14 cellular contexts compared by ENCODE assay signal in the genomic region with DNA sequence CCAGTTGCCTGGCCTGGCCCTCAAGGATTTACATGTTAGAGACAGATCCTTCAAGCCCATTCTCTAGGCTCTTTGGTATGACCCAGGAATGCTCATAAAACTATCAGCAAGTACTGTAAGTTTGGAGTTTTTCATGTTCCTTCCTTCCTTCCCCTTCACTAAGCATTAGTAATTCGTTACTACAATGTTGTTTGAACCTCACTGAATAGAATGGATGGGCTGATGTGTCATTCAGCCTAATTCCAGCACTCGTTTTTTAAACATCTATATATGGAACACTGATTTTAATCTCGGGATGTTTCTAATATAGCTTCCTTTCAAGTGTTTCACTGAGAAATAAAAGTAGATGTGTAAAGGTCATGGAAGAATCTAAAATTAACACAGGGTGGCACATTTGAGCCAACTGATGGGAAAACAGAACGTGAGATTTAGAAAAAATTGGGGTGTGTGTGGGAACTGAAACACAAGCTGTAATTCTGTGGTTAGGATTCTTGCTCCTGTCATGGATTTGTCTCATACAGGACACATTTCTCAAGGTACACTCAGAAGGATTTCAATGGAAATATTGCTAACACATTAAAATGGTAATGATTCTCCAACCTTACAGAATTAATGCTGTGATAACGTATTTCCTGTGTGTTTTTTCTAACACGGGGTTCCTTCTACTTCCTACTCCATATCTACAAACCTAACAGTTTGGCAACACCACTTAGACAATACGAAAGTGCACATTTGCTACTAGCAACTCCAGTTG.
DNase-seq lines count a peak whose midpoint lies in the region; ATAC-seq and TF ChIP-seq lines count a peak whose summit lies in the region.
"Had no signal": no experiment of that assay in that cellular context is flagged by ENCODE, and none has a peak within 500 bp of the region (broad histone marks: within the 10 kb centered on the region; RNA-seq: fewer than 3 reads in every experiment).

No MANE protein-coding gene starts in this region.

- H3K79me2 ChIP-seq in H9 (ENCODE audit: insufficient read depth, low read length), result no peaks in the 10 kb centered on the region

- ATAC-seq in HG02840 (IDR thresholded peaks at IDR 0.05; ENCODE audit: low FRiP score, unreplicated experiment) (no peak), GM18867 (IDR thresholded peaks at IDR 0.05; ENCODE audit: unreplicated experiment) (no peak)
- ATAC-seq: HCT116; stimulated activated effector memory CD8-positive, alpha-beta T cell treated with anti-CD3 and anti-CD28 coated beads, Interleukin-12 subunit alpha, Interleukin-12 subunit beta, amount 100 ng/mL, for 72 hours had no signal

- no peak overlapping the region for H2BK120ac ChIP-seq in H9 (ENCODE audit: low read depth, low read length, poor library complexity, severe bottlenecking)

- no peak overlapping the region for H2BK20ac ChIP-seq in H9 (ENCODE audit: low read depth, low read length, poor library complexity, severe bottlenecking)

- no peaks in the 10 kb centered on the region for H3K27me3 Mint-ChIP-seq in H9 (ENCODE audit: low read depth)
- no peaks in the 10 kb centered on the region for H3K27me3 Mint-ChIP-seq in activated T-helper 1 cell treated with anti-CD3 and anti-CD28 coated beads, Interleukin-12 subunit alpha, Interleukin-12 subunit beta, Interleukin-2, Interleukin-4 antibody, amounts not matched to agents 30 ng/mL and 10 ng/mL and 1 ng/mL, durations not matched to agents 14 hours and 24 hours and 36 hours (ENCODE audit: insufficient read depth)

- no peak overlapping the region for H4K5ac ChIP-seq in H9 (ENCODE audit: insufficient read length, low read depth, low read length)

- H2BK5ac ChIP-seq in H9 (ENCODE audit: insufficient read length, low read length), result no peak overlapping the region

- no peak overlapping the region for H2BK15ac ChIP-seq in H9 (ENCODE audit: low read depth, low read length)

- no peak overlapping the region for H3K4me3 Mint-ChIP-seq in H9
- H3K4me3 Mint-ChIP-seq in activated T-helper 1 cell treated with anti-CD3 and anti-CD28 coated beads, Interleukin-12 subunit alpha, Interleukin-12 subunit beta, Interleukin-2, Interleukin-4 antibody, amounts not matched to agents 30 ng/mL and 10 ng/mL and 1 ng/mL, durations not matched to agents 14 hours and 24 hours and 36 hours, result no peak overlapping the region
- H3K4me3 Mint-ChIP-seq: stimulated activated effector memory CD8-positive, alpha-beta T cell treated with anti-CD3 and anti-CD28 coated beads, Interleukin-12 subunit alpha, Interleukin-12 subunit beta, amount 100 ng/mL, for 72 hours had no signal

- no peak overlapping the region for H4K8ac ChIP-seq in H9 (replicated peaks; ENCODE audit: insufficient read length, low read depth, low read length)

- H3T11ph ChIP-seq in H9 (ENCODE audit: low read length), result no peak overlapping the region

- DNase-seq in Daoy (ENCODE audit: low read depth) (peak; percentile 23), H9 (no peak), medulla oblongata (ENCODE audit: extremely low spot score) (peak; percentile 37), RKO (ENCODE audit: low spot score) (no peak), KG1 (lab: John Stamatoyannopoulos, UW) (no peak)
- DNase-seq in activated T-helper 1 cell treated with anti-CD3 and anti-CD28 coated beads, Interleukin-12 subunit alpha, Interleukin-12 subunit beta, Interleukin-2, Interleukin-4 antibody, amounts not matched to agents 30 ng/mL and 10 ng/mL and 1 ng/mL, durations not matched to agents 14 hours and 24 hours and 36 hours (ENCODE audit: low spot score), result no peak
- DNase-seq: activated effector memory CD4-positive, alpha-beta T cell treated with anti-CD3 and anti-CD28 coated beads, Interleukin-2, amount 50 U/mL, for 16 hours; DND-41; Kasumi-1; SW 1271 had no signal

- H3K4me2 ChIP-seq in H9 (ENCODE audit: insufficient read depth, insufficient read length, low read length), result no peak overlapping the region

- H4K20me1 ChIP-seq in H9 (ENCODE audit: control insufficient read depth, insufficient read depth, insufficient read length), result no peaks in the 10 kb centered on the region

- peak overlapping the region in 2 of 3 experiments; percentile 20 to 63; a peak in 4 of 7 replicates for H3K27ac Mint-ChIP-seq in H9
- H3K27ac Mint-ChIP-seq in activated T-helper 1 cell treated with anti-CD3 and anti-CD28 coated beads, Interleukin-12 subunit alpha, Interleukin-12 subunit beta, Interleukin-2, Interleukin-4 antibody, amounts not matched to agents 30 ng/mL and 10 ng/mL and 1 ng/mL, durations not matched to agents 14 hours and 24 hours and 36 hours, result peak overlapping the region; percentile 59
- H3K27ac Mint-ChIP-seq: stimulated activated effector memory CD8-positive, alpha-beta T cell treated with anti-CD3 and anti-CD28 coated beads, Interleukin-12 subunit alpha, Interleukin-12 subunit beta, amount 100 ng/mL, for 72 hours had no signal

- no peak overlapping the region for H3K23ac ChIP-seq in H9 (ENCODE audit: insufficient read length, low read depth, low read length)

- no peak for TF ChIP-seq CTCF in H9 (conservative IDR thresholded peaks at IDR 0.05)

- H3K4me1 Mint-ChIP-seq in H9, result peaks cover 13 to 25% of the 10 kb centered on the region in 2 experiments
- H3K4me1 Mint-ChIP-seq in activated T-helper 1 cell treated with anti-CD3 and anti-CD28 coated beads, Interleukin-12 subunit alpha, Interleukin-12 subunit beta, Interleukin-2, Interleukin-4 antibody, amounts not matched to agents 30 ng/mL and 10 ng/mL and 1 ng/mL, durations not matched to agents 14 hours and 24 hours and 36 hours (ENCODE audit: low read depth), result peaks cover 10% of the 10 kb centered on the region
- H3K4me1 Mint-ChIP-seq: stimulated activated effector memory CD8-positive, alpha-beta T cell treated with anti-CD3 and anti-CD28 coated beads, Interleukin-12 subunit alpha, Interleukin-12 subunit beta, amount 100 ng/mL, for 72 hours had no signal

- no CpG with 5 or more reads among the region's 7 CpGs for WGBS in H9 (ENCODE audit: extremely low coverage, insufficient read length, low lambda C conversion rate)

- H3K23me2 ChIP-seq in H9 (ENCODE audit: insufficient read length, low read depth, low read length, poor library complexity, severe bottlenecking), result no peaks in the 10 kb centered on the region

- H2BK12ac ChIP-seq in H9 (ENCODE audit: insufficient read length, low read depth, low read length), result no peak overlapping the region

- intact Hi-C loops in activated T-helper 1 cell treated with anti-CD3 and anti-CD28 coated beads, Interleukin-12 subunit alpha, Interleukin-12 subunit beta, Interleukin-2, Interleukin-4 antibody, amounts not matched to agents 30 ng/mL and 10 ng/mL and 1 ng/mL, durations not matched to agents 14 hours and 24 hours and 36 hours (cut with micrococcal nuclease), result loop anchor here (5.0 kb wide), 1 partner anchor 236 kb away; no protein-coding TSS in a partner anchor

- no peaks in the 10 kb centered on the region for H3K9me3 ChIP-seq in H9 (ENCODE audit: control insufficient read depth, low read depth, low read length)

- no peak overlapping the region for H3K9ac ChIP-seq in H9 (ENCODE audit: extremely low read depth, insufficient read length, low read length)

- H3K79me1 ChIP-seq in H9 (ENCODE audit: insufficient read depth, low read depth, low read length, poor library complexity, severe bottlenecking), result no peaks in the 10 kb centered on the region

- H3K4ac ChIP-seq in H9 (ENCODE audit: low read depth, low read length), result no peak overlapping the region

- no peak overlapping the region for H3K27ac ChIP-seq in H9 (ENCODE audit: insufficient read length, low read depth, low read length)

- H4K91ac ChIP-seq in H9 (ENCODE audit: insufficient read length, low read depth, low read length), result no peak overlapping the region

- peaks cover 27 to 80% (median 60%) of the 10 kb centered on the region in 3 experiments for H3K36me3 Mint-ChIP-seq in H9 (ENCODE audit: insufficient read depth in 1 of 3, low read depth in 3 of 3)
- H3K36me3 Mint-ChIP-seq in activated T-helper 1 cell treated with anti-CD3 and anti-CD28 coated beads, Interleukin-12 subunit alpha, Interleukin-12 subunit beta, Interleukin-2, Interleukin-4 antibody, amounts not matched to agents 30 ng/mL and 10 ng/mL and 1 ng/mL, durations not matched to agents 14 hours and 24 hours and 36 hours (ENCODE audit: low read depth), result peaks cover 13% of the 10 kb centered on the region

- H2AK5ac ChIP-seq in H9 (ENCODE audit: insufficient read length, low read length), result no peak overlapping the region

- no peak overlapping the region for H3K14ac ChIP-seq in H9 (ENCODE audit: insufficient read depth, low read length)

- H3K27me3 ChIP-seq in H9 (ENCODE audit: insufficient read depth, low read length), result no peaks in the 10 kb centered on the region

- no peak overlapping the region for H2AFZ ChIP-seq in H9 (ENCODE audit: low read length)

- no peak overlapping the region for H3K18ac ChIP-seq in H9 (ENCODE audit: insufficient read length, low read depth, low read length)

- no peaks in the 10 kb centered on the region for H3K9me3 Mint-ChIP-seq in H9
- no peaks in the 10 kb centered on the region for H3K9me3 Mint-ChIP-seq in activated T-helper 1 cell treated with anti-CD3 and anti-CD28 coated beads, Interleukin-12 subunit alpha, Interleukin-12 subunit beta, Interleukin-2, Interleukin-4 antibody, amounts not matched to agents 30 ng/mL and 10 ng/mL and 1 ng/mL, durations not matched to agents 14 hours and 24 hours and 36 hours
- H3K9me3 Mint-ChIP-seq: stimulated activated effector memory CD8-positive, alpha-beta T cell treated with anti-CD3 and anti-CD28 coated beads, Interleukin-12 subunit alpha, Interleukin-12 subunit beta, amount 100 ng/mL, for 72 hours had no signal

- H3K56ac ChIP-seq in H9 (ENCODE audit: insufficient read length, low read depth, low read length), result no peak overlapping the region

- H3K4me1 ChIP-seq in H9 (ENCODE audit: insufficient read depth, low read length), result peaks cover 7% of the 10 kb centered on the region

Comparison
In these comparisons a context has a peak if more than half of its experiments do, and no peak if none do; other contexts are left out.
1. DNase-seq: peak in Daoy (single experiment) and medulla oblongata (single experiment); none in H9 (single experiment), activated T-helper 1 cell treated with anti-CD3 and anti-CD28 coated beads, Interleukin-12 subunit alpha, Interleukin-12 subunit beta, Interleukin-2, Interleukin-4 antibody, amounts not matched to agents 30 ng/mL and 10 ng/mL and 1 ng/mL, durations not matched to agents 14 hours and 24 hours and 36 hours (single experiment), RKO (single experiment) and KG1 (single experiment).